Comparison of ENCODE assay signal across 8 cellular contexts in the genomic region with DNA sequence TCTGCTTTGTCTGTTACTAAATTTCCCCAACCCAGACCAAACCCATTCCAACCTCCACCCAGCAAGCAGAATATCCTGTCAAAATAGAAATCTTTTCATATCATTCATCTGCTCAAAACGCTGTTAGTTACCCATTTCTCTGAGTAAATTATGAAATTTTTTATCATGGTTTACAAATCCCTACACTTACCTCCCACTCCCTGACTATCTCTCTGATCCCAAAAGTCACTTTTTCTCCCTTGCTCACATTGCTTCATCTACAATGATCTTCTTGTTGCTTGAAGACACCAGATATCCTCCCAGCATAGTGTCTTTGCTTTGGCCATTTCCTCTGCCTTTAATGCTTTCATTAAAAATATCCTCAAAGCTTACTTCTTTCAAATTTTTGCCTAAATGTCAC.
"Had no signal": no experiment of that assay in that cellular context is flagged by ENCODE, and none has a peak within 500 bp of the region (broad histone marks: within the 10 kb centered on the region; RNA-seq: fewer than 3 reads in every experiment).

No MANE protein-coding gene starts in this region.

- H3K27ac Mint-ChIP-seq: HFFc6, IgD-negative memory B cell had no signal

- DNase-seq: GM23248, GOT3, H7, HFFc6, KBM-7 had no signal

- H3K4me3 ChIP-seq: GM23248, HAP-1 had no signal

- H3K4me3 Mint-ChIP-seq: HFFc6, IgD-negative memory B cell had no signal

- H3K4me1 Mint-ChIP-seq: IgD-negative memory B cell had no signal

- H3K36me3 ChIP-seq: HAP-1 had no signal

- H3K9me3 ChIP-seq: HAP-1 had no signal

- H3K36me3 Mint-ChIP-seq: IgD-negative memory B cell had no signal

- H3K27ac ChIP-seq: GM23248 had no signal

- H3K4me1 ChIP-seq: HAP-1 had no signal

- H3K9me3 Mint-ChIP-seq: IgD-negative memory B cell had no signal

- ATAC-seq: HCT116 had no signal
